In the genomic region with DNA sequence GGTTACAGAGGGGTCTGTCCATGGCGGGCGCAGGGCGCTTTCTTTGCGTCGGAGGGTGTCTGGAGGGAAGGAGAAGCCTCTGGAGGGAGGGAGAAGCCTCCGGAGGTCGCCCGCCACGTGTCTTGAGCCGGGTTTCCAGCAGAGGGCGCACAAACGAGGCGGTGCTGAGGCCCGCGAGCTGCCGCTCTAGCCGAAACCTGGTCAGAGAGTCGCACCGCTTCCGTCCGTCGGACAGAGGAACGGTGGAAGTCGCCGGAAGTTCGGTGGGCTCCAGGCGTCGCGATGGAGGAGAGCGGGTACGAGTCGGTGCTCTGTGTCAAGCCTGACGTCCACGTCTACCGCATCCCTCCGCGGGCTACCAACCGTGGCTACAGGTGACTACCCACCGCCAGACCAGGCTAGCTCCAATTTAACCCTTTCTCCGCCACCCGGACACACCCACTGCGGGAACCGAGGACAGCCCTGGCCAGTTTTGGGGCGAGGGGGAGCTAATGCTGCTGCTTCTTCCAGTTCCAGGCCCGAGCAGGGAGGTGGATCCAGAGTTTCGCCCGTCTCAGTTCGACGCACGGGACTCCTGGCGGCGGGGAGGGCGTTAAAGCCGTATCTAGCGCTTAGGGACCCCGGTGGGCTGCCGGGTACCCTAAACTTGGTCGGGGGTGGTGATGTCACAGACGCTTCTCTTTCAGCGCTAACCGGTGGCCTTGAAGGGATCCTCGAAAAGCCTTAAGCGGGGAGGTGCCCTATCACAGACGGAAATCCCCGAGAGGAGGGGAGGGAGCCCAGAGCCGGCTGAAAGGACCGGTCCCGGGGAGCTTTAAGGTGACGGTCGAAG, we compare ENCODE assay signal across 8 cellular contexts. TPM values are rescaled to one million over a fixed set of nuclear protein-coding genes. Genes with fewer than 3 reads are reported as not detected.
DNase-seq lines count a peak whose midpoint lies in the region; ATAC-seq and TF ChIP-seq lines count a peak whose summit lies in the region.

Gene NECAP2, plus strand, starts transcription at position 245 of the 832 bp plus-strand sequence. Its CDS starts 38 bp downstream, at position 283.

- H3K9me3 Mint-ChIP-seq in activated naive CD4-positive, alpha-beta T cell treated with anti-CD3 and anti-CD28 coated beads for 36 hours, result no peaks in the 10 kb centered on the region

- CTCF ChIA-PET in HEK293T (lab: Yijun Ruan, JAX), result interaction anchor here (0.6 to 1.1 kb wide), 5 partner anchors 24 to 267 kb away, joined by 3 to 7 read pairs (median 3); no protein-coding TSS in a partner anchor
- CTCF ChIA-PET in activated naive CD4-positive, alpha-beta T cell treated with anti-CD3 and anti-CD28 coated beads for 36 hours (lab: Charles Lee), result interaction anchor here (0.7 to 3.0 kb wide), 11 partner anchors 9 to 362 kb away, joined by 3 to 12 read pairs (median 5); partner anchors contain the start of gene FBXO42

- peak within 1 kb of the TSS; percentile 86 for H3K4me3 Mint-ChIP-seq in activated naive CD4-positive, alpha-beta T cell treated with anti-CD3 and anti-CD28 coated beads for 36 hours

- WGBS in gastroesophageal sphincter (ENCODE audit: low coverage in 1 of 2), 2 donors, result 0% methylated on average over 12 of the region's 70 CpGs; no CpG with 5 or more reads in 1 of the 2 donors

- peak within 1 kb of the TSS; percentile 94 for H3K4me3 ChIP-seq in NB4 (ENCODE audit: low read depth, low read length)
- H3K4me3 ChIP-seq in gastroesophageal sphincter, result peak within 1 kb of the TSS; percentile 58 to 95
- H3K4me3 ChIP-seq in neutrophil (ENCODE audit: low read depth in 1 of 2, low read length in 1 of 2), result peak within 1 kb of the TSS; percentile 70 to 92

- TF ChIP-seq POLR2A in NB4 (IDR thresholded peaks at IDR 0.05; ENCODE audit: extremely low read depth, insufficient read length) (peak; percentile 86), gastroesophageal sphincter (IDR thresholded peaks at IDR 0.05) (peak in 1 of 2 donors; percentile 41)

- H3K27ac ChIP-seq in gastroesophageal sphincter (peak within 1 kb of the TSS in 3 of 4 donors; percentile 78 to 81 (median 78)), neutrophil (peak within 1 kb of the TSS; percentile 83)

- peaks cover 0 to 41% (median 10%) of the 10 kb centered on the region in 3 donors for H3K4me1 ChIP-seq in gastroesophageal sphincter
- H3K4me1 ChIP-seq in neutrophil (ENCODE audit: control insufficient read depth in 1 of 2, insufficient read depth in 1 of 2, low read depth in 1 of 2, low read length in 1 of 2), result peaks cover 18 to 20% of the 10 kb centered on the region in 2 experiments

- H3K36me3 ChIP-seq in gastroesophageal sphincter (peaks cover 0 to 29% of the 10 kb centered on the region in 2 donors), neutrophil (peaks cover 28% of the 10 kb centered on the region)

- DNase-seq in GM03348 (ENCODE audit: low spot score) (peak; percentile 97), HEK293T (ENCODE audit: extremely low spot score) (peak; percentile 95), NB4 (ENCODE audit: low read depth) (peak; percentile 95), SK-N-DZ (ENCODE audit: low spot score) (peak; percentile 86)
- peak; percentile 97 for DNase-seq in activated naive CD4-positive, alpha-beta T cell treated with anti-CD3 and anti-CD28 coated beads for 36 hours

- POLR2A ChIA-PET in HEK293T (lab: Yijun Ruan, JAX), result interaction anchor here (0.5 to 2.4 kb wide), 15 partner anchors 9 to 581 kb away, joined by 3 to 15 read pairs (median 4); no protein-coding TSS in a partner anchor

- H3K27me3 ChIP-seq in gastroesophageal sphincter (no peaks in the 10 kb centered on the region), neutrophil (no peaks in the 10 kb centered on the region)

- H3K4me1 Mint-ChIP-seq in activated naive CD4-positive, alpha-beta T cell treated with anti-CD3 and anti-CD28 coated beads for 36 hours (ENCODE audit: low read depth), result peaks cover 36% of the 10 kb centered on the region

- no peaks in the 10 kb centered on the region for H3K27me3 Mint-ChIP-seq in activated naive CD4-positive, alpha-beta T cell treated with anti-CD3 and anti-CD28 coated beads for 36 hours (ENCODE audit: low read depth)

- H3K27ac Mint-ChIP-seq in activated naive CD4-positive, alpha-beta T cell treated with anti-CD3 and anti-CD28 coated beads for 36 hours, result peak within 1 kb of the TSS; percentile 90

- TF ChIP-seq CTCF in NB4 (IDR thresholded peaks at IDR 0.05; ENCODE audit: low read depth, low read length) (peak; percentile 28), gastroesophageal sphincter (IDR thresholded peaks at IDR 0.05) (peak in 3 of 4 experiments; percentile 82 to 95 (median 86)), neutrophil (IDR thresholded peaks at IDR 0.05) (peak; percentile 85), subcutaneous adipose tissue (IDR thresholded peaks at IDR 0.05; ENCODE audit: low read depth) (no peak)

- ATAC-seq in gastroesophageal sphincter, result peak; percentile 96

- H3K36me3 Mint-ChIP-seq in activated naive CD4-positive, alpha-beta T cell treated with anti-CD3 and anti-CD28 coated beads for 36 hours (ENCODE audit: low read depth), result peaks cover 6% of the 10 kb centered on the region

- no peaks in the 10 kb centered on the region for H3K9me3 ChIP-seq in gastroesophageal sphincter
- no peaks in the 10 kb centered on the region for H3K9me3 ChIP-seq in neutrophil

- intact Hi-C loops in activated naive CD4-positive, alpha-beta T cell treated with anti-CD3 and anti-CD28 coated beads for 36 hours (cut with micrococcal nuclease), result loop anchor here (1.0 to 5.0 kb wide), 7 partner anchors 20 to 467 kb away; partner anchors contain the start of genes RNU1-1 and SZRD1

- TF ChIP-seq EP300 in gastroesophageal sphincter (IDR thresholded peaks at IDR 0.05), result no peak

TF ChIP-seq in HEK293T, 16 proteins besides CTCF, POLR2A, EP300 and RAD21:
- TF ChIP-seq SUZ12 (IDR thresholded peaks at IDR 0.05), result no peak
- no peak for TF ChIP-seq CTBP1 (IDR thresholded peaks at IDR 0.05; ENCODE audit: borderline replicate concordance)
- TF ChIP-seq L3MBTL2 (conservative IDR thresholded peaks at IDR 0.05), result peak; percentile 81
- no peak for TF ChIP-seq FOXA1 (IDR thresholded peaks at IDR 0.05)

RNA-seq across cellular contexts. Expression of gene NECAP2, which starts in this region (rescaled TPM):
- 35.0 and 36.5 TPM in 2 replicates for polyA plus RNA-seq in SK-N-DZ (2014; cell fraction: cytosol; rRNA removed)
- 25.6 and 27.9 TPM in 2 replicates for polyA plus RNA-seq in SK-N-DZ (2014; cell fraction: nucleus; rRNA removed)
- 10 to 100 TPM; 53.3 to 53.4 TPM for total RNA-seq in activated naive CD4-positive, alpha-beta T cell treated with anti-CD3 and anti-CD28 coated beads for 36 hours
- total RNA-seq in gastroesophageal sphincter (10 to 100 TPM; 31.4 to 43.2 (median 37.6) TPM), subcutaneous adipose tissue (100 to 1,000 TPM in 1 of 4 donors, 10 to 100 TPM in 3; 44.5 to 101 (median 63.5) TPM)

Comparison
In these comparisons a context has a peak if more than half of its experiments do, and no peak if none do; other contexts are left out.
1. Peak in every context shown above with its lines: DNase-seq, ATAC-seq, H3K4me3 ChIP-seq and H3K27ac ChIP-seq.